ENCODE assay signal across 1 cellular context in genomic region chr6:105992315-105992961, GRCh38.
TF ChIP-seq lines count a peak whose summit lies in the region.

No MANE protein-coding gene starts in this region.

TF ChIP-seq in K562, 482 proteins besides CTCF, POLR2A, EP300 and RAD21 (continued from another document and continues in another):
- TF ChIP-seq ZNF175 (CRISPR knock-in tag; IDR thresholded peaks at IDR 0.05; ENCODE audit: low read depth): no peak
- TF ChIP-seq RBM14 (IDR thresholded peaks at IDR 0.05; ENCODE audit: borderline replicate concordance, insufficient read depth, low read depth, low read length): no peak
- no peak for TF ChIP-seq CSDE1 (IDR thresholded peaks at IDR 0.05)
- peak; percentile 40 to 65; a peak in 2 of 4 replicates for TF ChIP-seq MAZ (CRISPR knock-in tag; conservative IDR thresholded peaks at IDR 0.05 in 1 of 2, IDR thresholded peaks at IDR 0.05 in 1 of 2)
- peak; percentile 99 for TF ChIP-seq TOE1 (IDR thresholded peaks at IDR 0.05; ENCODE audit: borderline replicate concordance)
- TF ChIP-seq TOE1 (CRISPR knock-in tag; IDR thresholded peaks at IDR 0.05; ENCODE audit: borderline replicate concordance, low read depth): no peak
- no peak for TF ChIP-seq TCF7L2 (IDR thresholded peaks at IDR 0.05; ENCODE audit: low read depth, low read length)
- peak; percentile 54; the same call in 1 of the 2 replicates for TF ChIP-seq E2F3 (CRISPR knock-in tag; IDR thresholded peaks at IDR 0.05)
- peak; percentile 66 for TF ChIP-seq NFYB (IDR thresholded peaks at IDR 0.05; ENCODE audit: extremely low read depth, insufficient read length)
- no peak for TF ChIP-seq ZNF311 (CRISPR knock-in tag; IDR thresholded peaks at IDR 0.05)
- TF ChIP-seq L3MBTL2 (IDR thresholded peaks at IDR 0.05): peak; percentile 97
- TF ChIP-seq JUNB (CRISPR knock-in tag; conservative IDR thresholded peaks at IDR 0.05): no peak; the same call in 1 of the 2 replicates
- TF ChIP-seq KDM1A (IDR thresholded peaks at IDR 0.05): no peak
- TF ChIP-seq USF2 (CRISPR knock-in tag; IDR thresholded peaks at IDR 0.05): peak; percentile 97
- peak; percentile 73 for TF ChIP-seq BHLHE40 (IDR thresholded peaks at IDR 0.05; ENCODE audit: low read length)
- TF ChIP-seq BRCA1 (IDR thresholded peaks at IDR 0.05): no peak
- no peak for TF ChIP-seq BRCA1 (CRISPR knock-in tag; IDR thresholded peaks at IDR 0.05)
- TF ChIP-seq ETV6 (IDR thresholded peaks at IDR 0.05; ENCODE audit: borderline replicate concordance in 1 of 2, low read depth in 2 of 2, low read length in 1 of 2): no peak
- no peak for TF ChIP-seq ETV6 (CRISPR knock-in tag; IDR thresholded peaks at IDR 0.05; ENCODE audit: borderline replicate concordance)
- TF ChIP-seq NFATC3 (IDR thresholded peaks at IDR 0.05): no peak
- TF ChIP-seq ZNF57 (CRISPR knock-in tag; IDR thresholded peaks at IDR 0.05): no peak
- no peak for TF ChIP-seq ERF (CRISPR knock-in tag; IDR thresholded peaks at IDR 0.05)
- TF ChIP-seq KAT2B (IDR thresholded peaks at IDR 0.05; ENCODE audit: low read depth, low read length): no peak
- no peak for TF ChIP-seq ZNF408 (CRISPR knock-in tag; IDR thresholded peaks at IDR 0.05; ENCODE audit: low read depth)
- TF ChIP-seq ZBTB7A (IDR thresholded peaks at IDR 0.05; ENCODE audit: borderline replicate concordance, control insufficient read depth, low read depth, low read length): peak; percentile 60; the same call in 1 of the 2 replicates
- peak; percentile 91 for TF ChIP-seq CXXC5 (CRISPR knock-in tag; IDR thresholded peaks at IDR 0.05)
- TF ChIP-seq ARID3A (IDR thresholded peaks at IDR 0.05; ENCODE audit: borderline replicate concordance, low read depth, low read length): no peak
- TF ChIP-seq ATF3 (IDR thresholded peaks at IDR 0.05): no peak
- TF ChIP-seq ATF3 (CRISPR knock-in tag; conservative IDR thresholded peaks at IDR 0.05): no peak
- TF ChIP-seq LCOR (CRISPR knock-in tag; IDR thresholded peaks at IDR 0.05): no peak
- TF ChIP-seq ZBTB40 (IDR thresholded peaks at IDR 0.05): 0 out of 2 replicates have a peak, but pooled peaks have one; percentile 28
- no peak for TF ChIP-seq ZBTB40 (CRISPR knock-in tag; IDR thresholded peaks at IDR 0.05)
- TF ChIP-seq PML (IDR thresholded peaks at IDR 0.05; ENCODE audit: low read length): peak; percentile 32; the same call in 1 of the 2 replicates
- peak; percentile 77 for TF ChIP-seq MAX (CRISPR knock-in tag; IDR thresholded peaks at IDR 0.05)
- TF ChIP-seq BACH1 (tag; IDR thresholded peaks at IDR 0.05): no peak
- TF ChIP-seq TFE3 (CRISPR knock-in tag; IDR thresholded peaks at IDR 0.05): peak; percentile 100
- no peak for TF ChIP-seq BRF2 (IDR thresholded peaks at IDR 0.05; ENCODE audit: borderline replicate concordance, insufficient read depth, insufficient read length)
- TF ChIP-seq VEZF1 (CRISPR knock-in tag; IDR thresholded peaks at IDR 0.05): peak; percentile 68
- no peak for TF ChIP-seq REST (CRISPR knock-in tag; IDR thresholded peaks at IDR 0.05; ENCODE audit: low read depth)
